8 cellular contexts compared by ENCODE assay signal in the genomic region with DNA sequence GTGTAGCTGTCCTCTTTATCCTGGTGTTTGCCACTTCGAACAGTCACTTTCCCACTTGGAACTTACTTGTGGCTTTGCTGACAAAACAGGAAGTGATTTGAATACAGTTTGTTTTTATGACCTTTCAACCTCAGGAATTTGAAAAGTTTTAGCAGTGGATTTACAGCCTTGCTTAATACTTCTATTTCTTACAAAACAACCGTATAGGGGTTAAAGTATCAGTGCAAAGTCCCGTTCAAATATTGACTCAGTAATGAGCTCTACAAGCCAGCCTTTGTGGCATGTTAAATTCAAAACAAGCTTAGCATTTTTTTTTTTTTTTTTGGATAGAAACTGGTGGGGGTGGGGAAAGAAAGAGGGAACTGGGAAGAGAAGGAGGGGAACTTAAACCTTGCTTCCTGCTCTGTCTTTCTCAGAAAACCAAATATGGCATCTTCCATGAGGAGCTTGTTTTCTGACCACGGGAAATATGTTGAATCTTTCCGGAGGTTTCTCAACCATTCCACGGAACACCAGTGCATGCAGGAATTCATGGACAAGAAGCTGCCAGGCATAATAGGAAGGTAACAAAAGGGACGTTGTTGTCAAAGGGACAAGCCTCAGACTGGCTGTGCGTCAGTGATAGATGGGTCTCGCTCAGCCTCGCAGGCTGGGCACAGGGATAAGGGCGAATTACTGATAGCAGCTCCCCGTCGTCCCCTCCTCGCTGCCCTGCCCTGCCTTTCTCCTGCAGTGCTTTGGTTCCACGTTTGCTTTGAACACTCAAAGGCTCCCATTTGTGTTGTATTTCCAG. TPM values are rescaled to one million over a fixed set of nuclear protein-coding genes. Genes with fewer than 3 reads are reported as not detected.
DNase-seq lines count a peak whose midpoint lies in the region; ATAC-seq and TF ChIP-seq lines count a peak whose summit lies in the region.

A gene (plus strand): TSS at position 408 of the 793 bp plus-strand sequence. CDS start 19 bp downstream, at position 427.

- WGBS in lower leg skin, 2 donors, result 12 to 17% methylated on average over 15 of the region's 15 CpGs
- 23 to 24% methylated on average over 15 of the region's 15 CpGs for WGBS in thyroid gland, 2 donors

- TF ChIP-seq POLR2A in lower leg skin (IDR thresholded peaks at IDR 0.05), result no peak
- peak in 1 of 2 donors; percentile 28 for TF ChIP-seq POLR2A in thyroid gland (IDR thresholded peaks at IDR 0.05)

- H3K27ac ChIP-seq in thyroid gland, result peak within 1 kb of the TSS; percentile 36 to 85 (median 69)

- H3K9me3 ChIP-seq in thyroid gland, result no peaks in the 10 kb centered on the region

- H3K27me3 ChIP-seq in thyroid gland, result no peaks in the 10 kb centered on the region

- ATAC-seq in GM21576 (IDR thresholded peaks at IDR 0.05; ENCODE audit: unreplicated experiment) (no peak), GM21526 (IDR thresholded peaks at IDR 0.05; ENCODE audit: low FRiP score, unreplicated experiment) (no peak)

- intact Hi-C loops in lower leg skin (cut with DNase I; ENCODE audit: low total_unique reads) (loop anchor here (10.0 kb wide), 1 partner anchor 91 kb away; no protein-coding TSS in a partner anchor), thyroid gland (cut with DNase I) (no loop called here)

- no peaks in the 10 kb centered on the region for H3K36me3 ChIP-seq in thyroid gland

- TF ChIP-seq CTCF in lower leg skin (IDR thresholded peaks at IDR 0.05) (no peak), thyroid gland (IDR thresholded peaks at IDR 0.05) (no peak)

- DNase-seq in DMS53 treated with DMSO at 0.1 percent for 48 hours (lab: John Stamatoyannopoulos, UW; ENCODE audit: unreplicated experiment), result peak; percentile 22
- peak; percentile 62 to 84 for DNase-seq in NOMO-1 (lab: John Stamatoyannopoulos, UW; ENCODE audit: unreplicated experiment in 2 of 2)
- peak; percentile 58 for DNase-seq in ecto neural progenitor cell (ENCODE audit: low spot score)
- peak; percentile 23 to 89 for DNase-seq in lower leg skin (ENCODE audit: low spot score in 2 of 2)
- peak; percentile 4 to 6 for DNase-seq in thyroid gland
- no peak for DNase-seq in effector CD8-positive, alpha-beta T cell (lab: John Stamatoyannopoulos, UW)

- H3K4me3 ChIP-seq in lower leg skin (ENCODE audit: low read depth, poor library complexity, severe bottlenecking), result peak within 1 kb of the TSS; percentile 32
- H3K4me3 ChIP-seq in thyroid gland (replicated peaks in 1 of 3), result peak within 1 kb of the TSS; percentile 15 to 21 (median 18)

- H3K4me1 ChIP-seq in thyroid gland, result peaks cover 7 to 9% of the 10 kb centered on the region in 2 donors

RNA-seq across cellular contexts. Expression of the gene that starts here (rescaled TPM):
- 10 to 100 TPM; 21.3 to 33.1 (median 28.8) TPM for total RNA-seq in lower leg skin
- total RNA-seq in thyroid gland, result 10 to 100 TPM; 14.4 to 48.8 (median 22.3) TPM
